15 cellular contexts compared by ENCODE assay signal in genomic region chr15:91881551-91882297, GRCh38. TPM values are rescaled to one million over a fixed set of nuclear protein-coding genes. Genes with fewer than 3 reads are reported as not detected.
"Had no signal": no experiment of that assay in that cellular context is flagged by ENCODE, and none has a peak within 500 bp of the region (broad histone marks: within the 10 kb centered on the region; RNA-seq: fewer than 3 reads in every experiment).

No MANE protein-coding gene starts in this region.

- H3K27me3 Mint-ChIP-seq: activated CD4-positive, alpha-beta memory T cell treated with anti-CD3 and anti-CD28 coated beads for 36 hours; T-cell; type B pancreatic cell had no signal

- H3K4me1 Mint-ChIP-seq: mesothelial cell of epicardium had no signal

- H3K9me3 Mint-ChIP-seq: activated CD4-positive, alpha-beta memory T cell treated with anti-CD3 and anti-CD28 coated beads for 36 hours; activated naive CD8-positive, alpha-beta T cell treated with anti-CD3 and anti-CD28 coated beads, Interleukin-2, amount 10 ng/mL, durations not matched to agents 7 days and 5 days; activated T-cell treated with anti-CD3 and anti-CD28 coated beads, Interleukin-2, amount 50 U/mL, for 4 hours; mesothelial cell of epicardium; stimulated activated effector memory CD8-positive, alpha-beta T cell treated with anti-CD3 and anti-CD28 coated beads, Interleukin-12 subunit alpha, Interleukin-12 subunit beta, amount 100 ng/mL, for 72 hours; type B pancreatic cell had no signal

- H3K27ac ChIP-seq: breast epithelium, esophagus muscularis mucosa, neutrophil had no signal

- DNase-seq: activated CD4-positive, alpha-beta memory T cell treated with anti-CD3 and anti-CD28 coated beads for 36 hours; activated gamma-delta T cell treated with Interleukin-2 at 50 U/mL for 16 hours; activated naive CD8-positive, alpha-beta T cell treated with anti-CD3 and anti-CD28 coated beads, Interleukin-2, amount 10 ng/mL, durations not matched to agents 7 days and 5 days; activated T-cell treated with anti-CD3 and anti-CD28 coated beads, Interleukin-2, amount 50 U/mL, for 4 hours; anterior cingulate cortex; kidney; T-cell; T1000 had no signal

- ATAC-seq: activated T-cell treated with anti-CD3 and anti-CD28 coated beads, Interleukin-2, amount 50 U/mL, for 4 hours; stimulated activated effector memory CD8-positive, alpha-beta T cell treated with anti-CD3 and anti-CD28 coated beads, Interleukin-12 subunit alpha, Interleukin-12 subunit beta, amount 100 ng/mL, for 72 hours; T-cell had no signal

- H3K27ac Mint-ChIP-seq: activated CD4-positive, alpha-beta memory T cell treated with anti-CD3 and anti-CD28 coated beads for 36 hours; activated naive CD8-positive, alpha-beta T cell treated with anti-CD3 and anti-CD28 coated beads, Interleukin-2, amount 10 ng/mL, durations not matched to agents 7 days and 5 days; mesothelial cell of epicardium; stimulated activated effector memory CD8-positive, alpha-beta T cell treated with anti-CD3 and anti-CD28 coated beads, Interleukin-12 subunit alpha, Interleukin-12 subunit beta, amount 100 ng/mL, for 72 hours; T-cell; type B pancreatic cell had no signal

- H3K4me3 Mint-ChIP-seq: activated CD4-positive, alpha-beta memory T cell treated with anti-CD3 and anti-CD28 coated beads for 36 hours; activated naive CD8-positive, alpha-beta T cell treated with anti-CD3 and anti-CD28 coated beads, Interleukin-2, amount 10 ng/mL, durations not matched to agents 7 days and 5 days; activated T-cell treated with anti-CD3 and anti-CD28 coated beads, Interleukin-2, amount 50 U/mL, for 4 hours; mesothelial cell of epicardium; stimulated activated effector memory CD8-positive, alpha-beta T cell treated with anti-CD3 and anti-CD28 coated beads, Interleukin-12 subunit alpha, Interleukin-12 subunit beta, amount 100 ng/mL, for 72 hours; T-cell; type B pancreatic cell had no signal

- H3K36me3 Mint-ChIP-seq: mesothelial cell of epicardium; stimulated activated effector memory CD8-positive, alpha-beta T cell treated with anti-CD3 and anti-CD28 coated beads, Interleukin-12 subunit alpha, Interleukin-12 subunit beta, amount 100 ng/mL, for 72 hours; type B pancreatic cell had no signal

RNA-seq across cellular contexts. Expression of gene SLCO3A1, which starts 28.2 kb away (rescaled TPM):
- total RNA-seq: myocyte had no signal
